In the genomic region with DNA sequence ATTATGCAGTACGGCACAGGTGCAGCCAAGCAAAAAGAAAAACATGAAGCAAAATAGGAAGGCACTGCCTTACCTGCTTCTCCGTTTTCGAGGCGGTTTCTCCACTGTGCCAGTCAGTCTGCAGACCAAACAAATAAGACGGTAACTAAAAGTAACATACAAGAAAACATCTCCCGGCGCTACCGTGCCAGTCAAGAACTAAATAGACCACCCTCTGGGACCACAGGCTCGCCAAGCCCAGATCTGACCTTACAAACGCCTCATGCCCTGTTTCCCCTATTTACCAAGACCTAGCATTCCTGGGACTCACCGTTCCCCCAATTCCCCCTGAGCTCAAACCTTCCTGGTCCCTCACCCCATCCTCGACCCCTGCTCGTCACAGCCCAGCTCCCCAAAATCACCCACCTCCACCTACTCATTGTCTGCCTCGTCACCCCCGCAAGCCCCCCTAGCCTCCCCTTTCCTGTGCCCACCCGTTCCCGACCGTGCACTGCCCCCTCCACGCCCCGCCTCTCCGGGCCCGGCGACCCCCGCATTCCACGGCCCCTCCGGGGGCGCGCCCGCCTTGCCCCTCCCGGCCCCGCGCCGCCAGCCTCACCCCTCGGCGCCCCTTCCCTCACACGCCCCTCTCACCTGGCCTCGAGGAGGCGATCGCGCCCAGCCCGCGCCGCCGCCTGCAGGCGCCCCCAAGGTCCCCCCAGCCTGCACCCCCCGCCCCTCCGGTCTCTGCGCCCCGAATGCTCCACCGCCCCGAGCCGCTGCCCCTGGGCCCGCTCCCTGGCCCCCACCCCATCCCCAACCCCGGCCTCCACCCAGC, we compare ENCODE assay signal across 8 cellular contexts. TPM values are rescaled to one million over a fixed set of nuclear protein-coding genes. Genes with fewer than 3 reads are reported as not detected.
DNase-seq lines count a peak whose midpoint lies in the region; ATAC-seq and TF ChIP-seq lines count a peak whose summit lies in the region.

No MANE protein-coding gene starts in this region.

- H3K9me3 Mint-ChIP-seq in HFFc6: no peaks in the 10 kb centered on the region
- no peaks in the 10 kb centered on the region for H3K9me3 Mint-ChIP-seq in naive thymus-derived CD8-positive, alpha-beta T cell

- peak; percentile 22 to 39 for ATAC-seq in naive thymus-derived CD8-positive, alpha-beta T cell
- no peak for ATAC-seq in GM21367 (IDR thresholded peaks at IDR 0.05; ENCODE audit: unreplicated experiment)

- H3K4me3 ChIP-seq in GM08714 (ENCODE audit: low read length): peak overlapping the region; percentile 79
- peak overlapping the region; percentile 77 for H3K4me3 ChIP-seq in SK-N-MC

- POLR2A ChIA-PET in naive thymus-derived CD8-positive, alpha-beta T cell (lab: Charles Lee): interaction anchor here (0.7 to 3.7 kb wide), 8 partner anchors 9 to 281 kb away, joined by 3 to 14 read pairs (median 4); partner anchors contain the start of genes ARPC5L and RPL35

- H3K9ac ChIP-seq in SK-N-MC (ENCODE audit: insufficient read length): peak overlapping the region; percentile 74

- H3K4me1 Mint-ChIP-seq in HFFc6 (ENCODE audit: low read depth): peaks cover 47% of the 10 kb centered on the region
- peaks cover 16 to 39% (median 32%) of the 10 kb centered on the region in 4 donors for H3K4me1 Mint-ChIP-seq in naive thymus-derived CD8-positive, alpha-beta T cell

- H3K27ac Mint-ChIP-seq in HFFc6: peak overlapping the region; percentile 27
- peak overlapping the region; percentile 37 to 93 (median 90) for H3K27ac Mint-ChIP-seq in naive thymus-derived CD8-positive, alpha-beta T cell

- no peaks in the 10 kb centered on the region for H3K9me3 ChIP-seq in SK-N-MC (ENCODE audit: low read depth, low read length)

- H3K27ac ChIP-seq in SK-N-MC: no peak overlapping the region

- H3K27me3 Mint-ChIP-seq in HFFc6 (ENCODE audit: insufficient read depth): no peaks in the 10 kb centered on the region
- H3K27me3 Mint-ChIP-seq in naive thymus-derived CD8-positive, alpha-beta T cell: no peaks in the 10 kb centered on the region

- peaks cover 8% of the 10 kb centered on the region; the same call in 1 of the 2 replicates for H3K36me3 Mint-ChIP-seq in HFFc6 (ENCODE audit: low read depth)
- peaks cover 0 to 20% (median 4%) of the 10 kb centered on the region in 3 donors for H3K36me3 Mint-ChIP-seq in naive thymus-derived CD8-positive, alpha-beta T cell

- H3K4me3 Mint-ChIP-seq in HFFc6: peak overlapping the region; percentile 96
- peak overlapping the region; percentile 85 to 100 (median 95) for H3K4me3 Mint-ChIP-seq in naive thymus-derived CD8-positive, alpha-beta T cell

- H3K36me3 ChIP-seq in SK-N-MC (ENCODE audit: insufficient read depth, low read length): peaks cover 3% of the 10 kb centered on the region; the same call in 1 of the 2 replicates

- TF ChIP-seq CTCF in HFFc6 (IDR thresholded peaks at IDR 0.05): no peak

- no peak for DNase-seq in HFFc6
- no peak for DNase-seq in SK-N-MC (ENCODE audit: low read depth, low spot score)
- peak; percentile 21 for DNase-seq in dermis blood vessel endothelial cell
- DNase-seq in naive thymus-derived CD8-positive, alpha-beta T cell: peak in 4 of 10 donors; percentile 17 to 35 (median 28)
- no peak for DNase-seq in NCI-H1048 (lab: John Stamatoyannopoulos, UW)
- no peak for DNase-seq in NCI-H510A (lab: John Stamatoyannopoulos, UW)

RNA-seq across cellular contexts. Expression of gene SCAI, which starts 0.6 kb away (rescaled TPM):
- total RNA-seq in HFFc6 (2021; fragmentation: NEBNext Ultra II Directional; extraction: Animal tissue kit (Norgen Biotek cat#: 25700)): 1 to 10 TPM; 4.7 to 7.2 (median 5.6) TPM
- 8.9 and 13.6 TPM in 2 replicates for total RNA-seq in dermis blood vessel endothelial cell
- 10 to 100 TPM; 15.3 to 15.7 TPM for total RNA-seq in naive thymus-derived CD8-positive, alpha-beta T cell
- polyA plus RNA-seq in naive thymus-derived CD8-positive, alpha-beta T cell: 1 to 10 TPM; 1.1 to 3.9 (median 3.7) TPM

RNA-seq across cellular contexts. Expression of gene PPP6C, which starts 46.8 kb away (rescaled TPM):
- 10 to 100 TPM; 35.2 to 47.1 (median 40.8) TPM for total RNA-seq in HFFc6 (2021; fragmentation: NEBNext Ultra II Directional; extraction: Animal tissue kit (Norgen Biotek cat#: 25700))
- 16.7 and 28.8 TPM in 2 replicates for total RNA-seq in dermis blood vessel endothelial cell
- 10 to 100 TPM; 51.9 to 59.0 TPM for total RNA-seq in naive thymus-derived CD8-positive, alpha-beta T cell
- 10 to 100 TPM; 47.2 to 55.9 (median 51.6) TPM for polyA plus RNA-seq in naive thymus-derived CD8-positive, alpha-beta T cell

RNA-seq across cellular contexts. Expression of gene RABEPK, which starts 57.6 kb away (rescaled TPM):
- total RNA-seq in HFFc6 (2021; fragmentation: NEBNext Ultra II Directional; extraction: Animal tissue kit (Norgen Biotek cat#: 25700)): 10 to 100 TPM; 29.6 to 39.2 (median 32.7) TPM
- 19.9 and 20.4 TPM in 2 replicates for total RNA-seq in dermis blood vessel endothelial cell
- 10 to 100 TPM; 13.1 TPM for total RNA-seq in naive thymus-derived CD8-positive, alpha-beta T cell
- polyA plus RNA-seq in naive thymus-derived CD8-positive, alpha-beta T cell: 10 to 100 TPM; 29.4 to 44.2 (median 32.7) TPM
